ENCODE assay signal across 16 cellular contexts in the genomic region with DNA sequence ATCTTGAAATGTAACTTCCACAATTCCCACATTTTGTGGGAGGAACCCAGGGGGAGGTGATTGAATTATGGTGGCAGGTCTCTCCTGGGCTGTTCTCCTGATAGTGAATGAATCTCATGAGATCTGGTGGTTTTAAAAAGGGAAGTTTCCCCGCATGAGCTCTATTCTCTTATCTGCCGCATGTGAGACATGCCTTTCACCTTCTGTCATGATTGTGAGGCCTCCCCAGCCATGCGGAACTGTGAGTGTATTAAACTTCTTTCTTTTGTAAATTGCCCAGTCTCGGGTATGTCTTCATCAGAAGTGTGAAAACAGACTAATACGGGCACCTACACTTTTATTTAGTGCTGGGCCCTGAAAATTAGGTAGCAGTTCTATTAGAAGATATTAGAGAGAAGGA. TPM values are rescaled to one million over a fixed set of nuclear protein-coding genes. Genes with fewer than 3 reads are reported as not detected.
DNase-seq lines count a peak whose midpoint lies in the region; ATAC-seq and TF ChIP-seq lines count a peak whose summit lies in the region.
"Had no signal": no experiment of that assay in that cellular context is flagged by ENCODE, and none has a peak within 500 bp of the region (broad histone marks: within the 10 kb centered on the region; RNA-seq: fewer than 3 reads in every experiment).

No MANE protein-coding gene starts in this region.

- H3K4me3 Mint-ChIP-seq in stimulated activated memory B cell treated with anti-CD40 and anti-IgM and Interleukin-4, amounts not matched to agents 10 μg/mL and 1 μg/mL and 100 μg/mL, for 72 hours = no peak overlapping the region
- H3K4me3 Mint-ChIP-seq in Calu3 (ENCODE audit: low read depth, unreplicated experiment) = no peak overlapping the region
- H3K4me3 Mint-ChIP-seq in endothelial cell (ENCODE audit: unreplicated experiment) = no peak overlapping the region

- intact Hi-C loops in Calu3 (cut with micrococcal nuclease; ENCODE audit: unreplicated experiment) = no loop called here

- peak; percentile 79 for ATAC-seq in GM19351 (IDR thresholded peaks at IDR 0.05; ENCODE audit: unreplicated experiment)
- ATAC-seq in HG02870 (IDR thresholded peaks at IDR 0.05; ENCODE audit: unreplicated experiment) = peak; percentile 83
- peak; percentile 73 for ATAC-seq in stimulated activated memory B cell treated with anti-CD40 and anti-IgM and Interleukin-4, amounts not matched to agents 10 μg/mL and 1 μg/mL and 100 μg/mL, for 72 hours
- ATAC-seq: body of pancreas, HCT116, mucosa of descending colon, sciatic nerve had no signal

- H3K27ac ChIP-seq in HUES48 (ENCODE audit: low read depth, low read length) = peak overlapping the region; percentile 42
- H3K27ac ChIP-seq: body of pancreas, tibial artery had no signal

- H3K9ac ChIP-seq in HUES48 (ENCODE audit: low read depth, low read length) = no peak overlapping the region

- H3K4me3 ChIP-seq in HUES48 (ENCODE audit: low read depth, low read length) = no peak overlapping the region
- H3K4me3 ChIP-seq: body of pancreas, mucosa of descending colon, tibial artery had no signal

- no peaks in the 10 kb centered on the region for H3K9me3 ChIP-seq in HUES48 (ENCODE audit: control insufficient read depth, insufficient read depth, low read length)
- H3K9me3 ChIP-seq: body of pancreas, mucosa of descending colon, tibial artery had no signal

- H3K4me1 Mint-ChIP-seq in stimulated activated memory B cell treated with anti-CD40 and anti-IgM and Interleukin-4, amounts not matched to agents 10 μg/mL and 1 μg/mL and 100 μg/mL, for 72 hours = peaks cover 20% of the 10 kb centered on the region
- H3K4me1 Mint-ChIP-seq in Calu3 (ENCODE audit: low read depth, unreplicated experiment) (no peaks in the 10 kb centered on the region), endothelial cell (ENCODE audit: unreplicated experiment) (no peaks in the 10 kb centered on the region)

- no peaks in the 10 kb centered on the region for H3K36me3 ChIP-seq in HUES48 (ENCODE audit: control insufficient read depth, insufficient read depth, low read length)
- H3K36me3 ChIP-seq: tibial artery had no signal

- no TSS peak for BruUV-seq in Calu3 (replicated peaks; lab: Mats Ljungman, UMichigan)

- TF ChIP-seq CTCF in Calu3 (IDR thresholded peaks at IDR 0.05; ENCODE audit: unreplicated experiment) (no peak), endothelial cell (IDR thresholded peaks at IDR 0.05; ENCODE audit: unreplicated experiment) (no peak)

- no peaks in the 10 kb centered on the region for H3K4me1 ChIP-seq in HUES48 (ENCODE audit: control insufficient read depth, insufficient read depth, low read length)
- H3K4me1 ChIP-seq: body of pancreas, tibial artery had no signal

- peaks cover 10% of the 10 kb centered on the region for H3K27me3 Mint-ChIP-seq in stimulated activated memory B cell treated with anti-CD40 and anti-IgM and Interleukin-4, amounts not matched to agents 10 μg/mL and 1 μg/mL and 100 μg/mL, for 72 hours
- no peaks in the 10 kb centered on the region for H3K27me3 Mint-ChIP-seq in Calu3 (ENCODE audit: unreplicated experiment)
- peaks cover 1% of the 10 kb centered on the region for H3K27me3 Mint-ChIP-seq in endothelial cell (ENCODE audit: unreplicated experiment)
- H3K27me3 Mint-ChIP-seq: CD4-positive, alpha-beta memory T cell had no signal

- H3K27me3 ChIP-seq in HUES48 (ENCODE audit: control insufficient read depth, insufficient read depth, low read length) = no peaks in the 10 kb centered on the region
- H3K27me3 ChIP-seq: body of pancreas, tibial artery had no signal

- CTCF ChIA-PET in Calu3 (lab: Charles Lee) = no interaction called here

- no peaks in the 10 kb centered on the region for H3K36me3 Mint-ChIP-seq in stimulated activated memory B cell treated with anti-CD40 and anti-IgM and Interleukin-4, amounts not matched to agents 10 μg/mL and 1 μg/mL and 100 μg/mL, for 72 hours
- H3K36me3 Mint-ChIP-seq in Calu3 (ENCODE audit: insufficient read depth, unreplicated experiment) (no peaks in the 10 kb centered on the region), endothelial cell (ENCODE audit: low read depth, unreplicated experiment) (no peaks in the 10 kb centered on the region)

- DNase-seq in Calu3 (no peak), NCI-H128 (lab: John Stamatoyannopoulos, UW; ENCODE audit: unreplicated experiment) (no peak), endothelial cell (ENCODE audit: low spot score) (no peak)
- DNase-seq: body of pancreas; CD4-positive, alpha-beta memory T cell; erythroblast; KBM-7; mucosa of descending colon; NCI-H187 treated with DMSO at 0.1 percent for 48 hours; tibial artery had no signal

- peak overlapping the region; percentile 43 for H3K27ac Mint-ChIP-seq in stimulated activated memory B cell treated with anti-CD40 and anti-IgM and Interleukin-4, amounts not matched to agents 10 μg/mL and 1 μg/mL and 100 μg/mL, for 72 hours
- H3K27ac Mint-ChIP-seq in Calu3 (ENCODE audit: unreplicated experiment) = no peak overlapping the region
- H3K27ac Mint-ChIP-seq in endothelial cell (ENCODE audit: unreplicated experiment) = no peak overlapping the region

- peaks cover 11% of the 10 kb centered on the region for H3K9me3 Mint-ChIP-seq in stimulated activated memory B cell treated with anti-CD40 and anti-IgM and Interleukin-4, amounts not matched to agents 10 μg/mL and 1 μg/mL and 100 μg/mL, for 72 hours
- H3K9me3 Mint-ChIP-seq in Calu3 (ENCODE audit: low read depth, unreplicated experiment) = no peaks in the 10 kb centered on the region
- H3K9me3 Mint-ChIP-seq in endothelial cell (ENCODE audit: unreplicated experiment) = no peaks in the 10 kb centered on the region

RNA-seq across cellular contexts. Expression of gene TNFSF13B, which starts 45.8 kb away (rescaled TPM):
- total RNA-seq in Calu3 (2022) (0.97 and 1.8 TPM in 2 replicates), endothelial cell (ENCODE audit: unreplicated experiment) (1.8 TPM)
